Comparison of ENCODE assay signal across 1 cellular context in genomic region chr21:28518620-28519019, GRCh38.
TF ChIP-seq lines count a peak whose summit lies in the region.

No MANE protein-coding gene starts in this region.

TF ChIP-seq in HepG2, 621 proteins besides CTCF, POLR2A, EP300 and RAD21 (continued from another document):
- no peak for TF ChIP-seq IKZF5 (CRISPR knock-in tag; IDR thresholded peaks at IDR 0.05)
- no peak for TF ChIP-seq ZMAT5 (CRISPR knock-in tag; IDR thresholded peaks at IDR 0.05; ENCODE audit: borderline replicate concordance, low read depth)
- TF ChIP-seq MLLT10 (CRISPR knock-in tag; IDR thresholded peaks at IDR 0.05) = no peak
- TF ChIP-seq ZNF124 (CRISPR knock-in tag; IDR thresholded peaks at IDR 0.05) = no peak
- TF ChIP-seq ZNF234 (CRISPR knock-in tag; conservative IDR thresholded peaks at IDR 0.05) = no peak
- TF ChIP-seq JARID2 (CRISPR knock-in tag; IDR thresholded peaks at IDR 0.05; ENCODE audit: insufficient replicate concordance) = no peak
- no peak for TF ChIP-seq ZNF639 (CRISPR knock-in tag; conservative IDR thresholded peaks at IDR 0.05)
- no peak for TF ChIP-seq ZNF362 (CRISPR knock-in tag; IDR thresholded peaks at IDR 0.05; ENCODE audit: borderline replicate concordance)
- TF ChIP-seq KLF6 (CRISPR knock-in tag; IDR thresholded peaks at IDR 0.05) = no peak
- no peak for TF ChIP-seq ZNF329 (CRISPR knock-in tag; IDR thresholded peaks at IDR 0.05; ENCODE audit: low read depth)
- TF ChIP-seq PCBP1 (IDR thresholded peaks at IDR 0.05; ENCODE audit: borderline replicate concordance, low read depth, low read length) = no peak
